ENCODE assay signal across 17 cellular contexts in genomic region chr15:91821458-91821857, GRCh38. TPM values are rescaled to one million over a fixed set of nuclear protein-coding genes. Genes with fewer than 3 reads are reported as not detected.
DNase-seq lines count a peak whose midpoint lies in the region; ATAC-seq and TF ChIP-seq lines count a peak whose summit lies in the region.
"Had no signal": no experiment of that assay in that cellular context is flagged by ENCODE, and none has a peak within 500 bp of the region (broad histone marks: within the 10 kb centered on the region; RNA-seq: fewer than 3 reads in every experiment).

No MANE protein-coding gene starts in this region.

- H2AFZ ChIP-seq in MM.1S (ENCODE audit: low read length), result no peak overlapping the region

- H3K9me3 ChIP-seq in MM.1S (replicated peaks; ENCODE audit: insufficient read depth, low read length), result no peaks in the 10 kb centered on the region

- H3K27ac ChIP-seq in foreskin keratinocyte (no peak overlapping the region), MM.1S (ENCODE audit: low read length) (no peak overlapping the region)

- no peak overlapping the region for H3K4me3 ChIP-seq in MM.1S (ENCODE audit: low read length)

- no peaks in the 10 kb centered on the region for H3K36me3 ChIP-seq in MM.1S (replicated peaks; ENCODE audit: insufficient read depth, low read length)

- no peaks in the 10 kb centered on the region for H3F3A ChIP-seq in MM.1S (ENCODE audit: insufficient read depth, low read length)

- H3K4me1 ChIP-seq in foreskin keratinocyte (no peaks in the 10 kb centered on the region), MM.1S (ENCODE audit: low read length) (no peaks in the 10 kb centered on the region)

- no peaks in the 10 kb centered on the region for H4K20me1 ChIP-seq in MM.1S (ENCODE audit: insufficient read depth, low read length)

- H3K79me2 ChIP-seq in MM.1S (ENCODE audit: low read length), result no peaks in the 10 kb centered on the region

- H3K27me3 ChIP-seq in foreskin keratinocyte, result peaks cover 4% of the 10 kb centered on the region
- no peaks in the 10 kb centered on the region for H3K27me3 ChIP-seq in MM.1S (replicated peaks; ENCODE audit: insufficient read depth, low read length)

- ATAC-seq in foreskin keratinocyte (peak; percentile 85), GM21529 (IDR thresholded peaks at IDR 0.05; ENCODE audit: unreplicated experiment) (no peak)
- ATAC-seq: SK-N-SH treated with all-trans-retinoic acid at 6 μM for 48 hours had no signal

- no peak overlapping the region for H3K4me2 ChIP-seq in MM.1S (ENCODE audit: low read depth, low read length)

- TF ChIP-seq CTCF in foreskin keratinocyte (conservative IDR thresholded peaks at IDR 0.05) (no peak), MM.1S (IDR thresholded peaks at IDR 0.05; ENCODE audit: low read length) (no peak)

- H3K9me2 ChIP-seq in MM.1S (replicated peaks; ENCODE audit: insufficient read depth, low read length), result no peaks in the 10 kb centered on the region

- no peak overlapping the region for H3K9ac ChIP-seq in MM.1S (ENCODE audit: low read length)

- DNase-seq in Daoy (ENCODE audit: low read depth) (peak; percentile 23), NCI-H146 (lab: John Stamatoyannopoulos, UW) (peak; percentile 48), RPMI7951 (ENCODE audit: low read depth) (peak; percentile 10), foreskin keratinocyte (peak; percentile 44 to 73), MM.1S (no peak), cerebellar nuclear complex (lab: John Stamatoyannopoulos, UW) (no peak)
- DNase-seq: CD4-positive, CD25-positive, alpha-beta regulatory T cell; COR-L47; DMS79; H9; KBM-7; NCI-H1105 treated with DMSO at 0.1 percent for 48 hours; NCI-H1694 treated with DMSO at 0.1 percent for 48 hours; NCI-H2081 treated with DMSO at 0.1 percent for 48 hours; NCI-H510A treated with DMSO at 0.1 percent for 48 hours had no signal

RNA-seq across cellular contexts. Expression of gene SLCO3A1, which starts 32.0 kb away (rescaled TPM):
- total RNA-seq in Daoy (2014; rRNA removed; shearing (Covaris generic)), result 2.3 and 2.9 TPM in 2 replicates
- 1.7 and 1.9 TPM in 2 replicates for total RNA-seq in RPMI7951 (2014; rRNA removed; shearing (Covaris generic))
- total RNA-seq in foreskin keratinocyte, result 10.5 and 13.7 TPM in 2 replicates
- polyA plus RNA-seq in foreskin keratinocyte, result 15.3 and 16.6 TPM in 2 replicates

Comparison
In these comparisons a context has a peak if more than half of its experiments do, and no peak if none do; other contexts are left out.
1. DNase-seq: peak in Daoy (single experiment), NCI-H146 (single experiment), RPMI7951 (single experiment) and foreskin keratinocyte (2 of 2); none in MM.1S (single experiment) and cerebellar nuclear complex (0 of 2).